ENCODE assay signal across 8 cellular contexts in genomic region chr2:127025357-127026062, GRCh38.
DNase-seq lines count a peak whose midpoint lies in the region; ATAC-seq and TF ChIP-seq lines count a peak whose summit lies in the region.

No MANE protein-coding gene starts in this region.

- H3K27me3 ChIP-seq in hepatocyte (no peaks in the 10 kb centered on the region), vagina (no peaks in the 10 kb centered on the region)

- H3K79me2 ChIP-seq in hepatocyte: no peaks in the 10 kb centered on the region

- H3K36me3 ChIP-seq in hepatocyte (replicated peaks; ENCODE audit: insufficient read depth, low read depth) (no peaks in the 10 kb centered on the region), vagina (no peaks in the 10 kb centered on the region)

- no peaks in the 10 kb centered on the region for H3K9me2 ChIP-seq in hepatocyte (replicated peaks; ENCODE audit: insufficient read depth)

- DNase-seq in DMS79 treated with DMSO at 0.1 percent for 48 hours (lab: John Stamatoyannopoulos, UW) (peak; percentile 92), LoVo (ENCODE audit: low spot score) (peak; percentile 25), T-helper 2 cell (peak in 4 of 5 experiments; percentile 40 to 83 (median 58)), hepatocyte (ENCODE audit: low spot score) (peak; percentile 83), retina (peak; percentile 95), vagina (ENCODE audit: extremely low spot score in 2 of 2) (peak; percentile 89 to 93)

- H3K4me1 ChIP-seq in hepatocyte (ENCODE audit: insufficient read depth) (no peaks in the 10 kb centered on the region), vagina (peaks cover 9% of the 10 kb centered on the region)

- peak overlapping the region; percentile 76 for H2AFZ ChIP-seq in hepatocyte

- peak; percentile 94 for ATAC-seq in GM21723 (IDR thresholded peaks at IDR 0.05; ENCODE audit: unreplicated experiment)

- H3K4me2 ChIP-seq in hepatocyte: peak overlapping the region; percentile 93

- H3K9me3 ChIP-seq in hepatocyte (ENCODE audit: low read depth): no peaks in the 10 kb centered on the region
- H3K9me3 ChIP-seq in vagina: no peaks in the 10 kb centered on the region

- TF ChIP-seq CTCF in hepatocyte (IDR thresholded peaks at IDR 0.05; ENCODE audit: poor library complexity) (peak; percentile 48), vagina (IDR thresholded peaks at IDR 0.05) (peak in 1 of 3 experiments; percentile 42)

- no peaks in the 10 kb centered on the region for H4K20me1 ChIP-seq in hepatocyte (ENCODE audit: insufficient read depth, poor library complexity, severe bottlenecking)

- no peak for TF ChIP-seq POLR2A in vagina (IDR thresholded peaks at IDR 0.05)

- WGBS in hepatocyte (ENCODE audit: low lambda C conversion rate, missing lambda C conversion rate): under 1% methylated on average over 39 of the region's 39 CpGs

- H3K27ac ChIP-seq in angular gyrus (ENCODE audit: low read depth, low read length): peak overlapping the region; percentile 49
- peak overlapping the region; percentile 24 for H3K27ac ChIP-seq in hepatocyte
- H3K27ac ChIP-seq in vagina: peak overlapping the region; percentile 65

- intact Hi-C loops in vagina (cut with DNase I): no loop called here

- H3K4me3 ChIP-seq in hepatocyte: peak overlapping the region; percentile 11
- peak overlapping the region; percentile 34 to 53 for H3K4me3 ChIP-seq in vagina

Comparison
In these comparisons a context has a peak if more than half of its experiments do, and no peak if none do; other contexts are left out.
1. Peak in every context shown above with its lines: DNase-seq, ATAC-seq, H3K4me3 ChIP-seq and H3K27ac ChIP-seq.
2. DNase-seq: peak in every context shown above with its lines; median percentile 95 in retina; 92 in DMS79 treated with DMSO at 0.1 percent for 48 hours; 91 in vagina; 83 in hepatocyte; 58 in T-helper 2 cell; 25 in LoVo.